16 cellular contexts compared by ENCODE assay signal in genomic region chr11:64153831-64154230, GRCh38.
"Had no signal": no experiment of that assay in that cellular context is flagged by ENCODE, and none has a peak within 500 bp of the region (broad histone marks: within the 10 kb centered on the region; RNA-seq: fewer than 3 reads in every experiment).

No MANE protein-coding gene starts in this region.

- H3K4me3 Mint-ChIP-seq: activated CD4-positive, alpha-beta memory T cell treated with anti-CD3 and anti-CD28 coated beads for 36 hours; activated CD4-positive, alpha-beta T cell treated with anti-CD3 and anti-CD28 coated beads for 36 hours; activated naive CD8-positive, alpha-beta T cell treated with anti-CD3 and anti-CD28 coated beads for 36 hours; activated T-helper 1 cell treated with anti-CD3 and anti-CD28 coated beads, Interleukin-12 subunit alpha, Interleukin-12 subunit beta, Interleukin-2, Interleukin-4 antibody, amounts not matched to agents 30 ng/mL and 10 ng/mL and 1 ng/mL, durations not matched to agents 14 hours and 24 hours and 36 hours; central memory CD8-positive, alpha-beta T cell; immature natural killer cell; nephron; stimulated activated naive B cell treated with anti-CD40 and anti-IgM and Interleukin-4, amounts not matched to agents 10 μg/mL and 1 μg/mL and 100 μg/mL, for 72 hours had no signal

- H3K36me3 ChIP-seq: sigmoid colon had no signal

- H3K9me3 ChIP-seq: body of pancreas, esophagus muscularis mucosa, gastroesophageal sphincter, heart right ventricle, left ventricle myocardium inferior, sigmoid colon had no signal

- H3K4me1 Mint-ChIP-seq: immature natural killer cell had no signal

- H3K27me3 ChIP-seq: body of pancreas, esophagus muscularis mucosa, gastroesophageal sphincter, heart right ventricle, sigmoid colon had no signal

- H3K4me3 ChIP-seq: body of pancreas, esophagus muscularis mucosa, gastroesophageal sphincter, left ventricle myocardium inferior, sigmoid colon had no signal

- H3K9me3 Mint-ChIP-seq: activated CD4-positive, alpha-beta memory T cell treated with anti-CD3 and anti-CD28 coated beads for 36 hours; activated naive CD8-positive, alpha-beta T cell treated with anti-CD3 and anti-CD28 coated beads for 36 hours; activated T-helper 1 cell treated with anti-CD3 and anti-CD28 coated beads, Interleukin-12 subunit alpha, Interleukin-12 subunit beta, Interleukin-2, Interleukin-4 antibody, amounts not matched to agents 30 ng/mL and 10 ng/mL and 1 ng/mL, durations not matched to agents 14 hours and 24 hours and 36 hours; central memory CD8-positive, alpha-beta T cell; immature natural killer cell; nephron; stimulated activated naive B cell treated with anti-CD40 and anti-IgM and Interleukin-4, amounts not matched to agents 10 μg/mL and 1 μg/mL and 100 μg/mL, for 72 hours had no signal

- H3K36me3 Mint-ChIP-seq: activated CD4-positive, alpha-beta memory T cell treated with anti-CD3 and anti-CD28 coated beads for 36 hours; activated naive CD8-positive, alpha-beta T cell treated with anti-CD3 and anti-CD28 coated beads for 36 hours; immature natural killer cell had no signal

- DNase-seq: amniotic stem cell, body of pancreas, cortex of kidney, heart right ventricle, left ventricle myocardium inferior, sigmoid colon had no signal

- H3K27ac Mint-ChIP-seq: activated CD4-positive, alpha-beta memory T cell treated with anti-CD3 and anti-CD28 coated beads for 36 hours; activated CD4-positive, alpha-beta T cell treated with anti-CD3 and anti-CD28 coated beads for 36 hours; activated naive CD8-positive, alpha-beta T cell treated with anti-CD3 and anti-CD28 coated beads for 36 hours; immature natural killer cell; stimulated activated naive B cell treated with anti-CD40 and anti-IgM and Interleukin-4, amounts not matched to agents 10 μg/mL and 1 μg/mL and 100 μg/mL, for 72 hours had no signal

- H3K27me3 Mint-ChIP-seq: activated CD4-positive, alpha-beta memory T cell treated with anti-CD3 and anti-CD28 coated beads for 36 hours; activated CD4-positive, alpha-beta T cell treated with anti-CD3 and anti-CD28 coated beads for 36 hours; activated naive CD8-positive, alpha-beta T cell treated with anti-CD3 and anti-CD28 coated beads for 36 hours; central memory CD8-positive, alpha-beta T cell had no signal

- H3K27ac ChIP-seq: body of pancreas, esophagus muscularis mucosa, gastroesophageal sphincter, heart right ventricle, left ventricle myocardium inferior, sigmoid colon had no signal
